In genomic region chr11:64448599-64449380, GRCh38 we compare ENCODE assay signal across 8 cellular contexts.
DNase-seq lines count a peak whose midpoint lies in the region; ATAC-seq, FAIRE-seq and TF ChIP-seq lines count a peak whose summit lies in the region.

No MANE protein-coding gene starts in this region.

- H3K4me1 ChIP-seq in mammary epithelial cell (ENCODE audit: insufficient read depth, low read length): peaks cover 13% of the 10 kb centered on the region
- peaks cover 0 to 10% of the 10 kb centered on the region in 2 donors for H3K4me1 ChIP-seq in small intestine (ENCODE audit: control insufficient read depth in 2 of 2, insufficient read depth in 1 of 2, low read depth in 1 of 2, low read length in 1 of 2)

- FAIRE-seq in small intestine (lab: Jason Lieb, UNC): no peak

- TF ChIP-seq CTCF in WI38 (IDR thresholded peaks at IDR 0.05; ENCODE audit: low read depth, low read length): peak; percentile 86
- peak; percentile 60 to 91 for TF ChIP-seq CTCF in mammary epithelial cell (conservative IDR thresholded peaks at IDR 0.05 in 1 of 2, IDR thresholded peaks at IDR 0.05 in 1 of 2; ENCODE audit: extremely low read depth in 1 of 2, insufficient read depth in 1 of 2, low read depth in 1 of 2, low read length in 2 of 2)

- BruUV-seq in mammary epithelial cell (replicated peaks; lab: Mats Ljungman, UMichigan): no TSS peak

- H3K36me3 ChIP-seq in mammary epithelial cell (ENCODE audit: insufficient read depth, low read length) (no peaks in the 10 kb centered on the region), small intestine (ENCODE audit: control insufficient read depth in 2 of 2, insufficient read depth in 2 of 2, low read length in 2 of 2) (no peaks in the 10 kb centered on the region)

- peak overlapping the region; percentile 74 for H3K4me2 ChIP-seq in mammary epithelial cell (ENCODE audit: insufficient read depth, low read depth, low read length)

- H3K4me3 ChIP-seq in WI38 (ENCODE audit: low read depth, low read length) (no peak overlapping the region; the same call in 1 of the 2 replicates), mammary epithelial cell (replicated peaks in 1 of 3; ENCODE audit: insufficient read depth in 1 of 3, low read depth in 2 of 3, low read length in 3 of 3) (peak overlapping the region in 1 of 3 experiments; percentile 36), small intestine (ENCODE audit: low read depth in 1 of 2, low read length in 2 of 2) (peak overlapping the region in 1 of 2 donors; percentile 0)

- H3K79me2 ChIP-seq in mammary epithelial cell (ENCODE audit: insufficient read depth, low read length): no peaks in the 10 kb centered on the region

- CTCF ChIA-PET in mammary epithelial cell (lab: Charles Lee; ENCODE audit: low non-redundant PET): interaction anchor here (0.5 to 1.6 kb wide), 5 partner anchors 13 to 211 kb away, joined by 4 to 10 read pairs (median 5); no protein-coding TSS in a partner anchor

- peak overlapping the region; percentile 76 for H2AFZ ChIP-seq in mammary epithelial cell (ENCODE audit: low read depth, low read length)

- intact Hi-C loops in mammary epithelial cell (cut with micrococcal nuclease): loop anchor here (1.0 to 2.0 kb wide), 4 partner anchors 40 to 240 kb away; partner anchors contain the start of gene PRDX5

- DNase-seq in AG20443 (ENCODE audit: low spot score) (peak; percentile 93), NCI-H2171 (lab: John Stamatoyannopoulos, UW) (peak; percentile 66), mammary epithelial cell (peak; percentile 62), iPS-NIHi7 (ENCODE audit: extremely low spot score) (peak; percentile 91), small intestine (peak; percentile 67)

- in situ Hi-C loops in mammary epithelial cell (cut with MboI; ENCODE audit: low sequenced_read_pairs in 2 of 2): no loop called here

- ATAC-seq in GM21737 (IDR thresholded peaks at IDR 0.05; ENCODE audit: unreplicated experiment): peak; percentile 59
- no peak for ATAC-seq in GM18873 (IDR thresholded peaks at IDR 0.05; ENCODE audit: low FRiP score, unreplicated experiment)

- dilution Hi-C loops in mammary epithelial cell (cut with HindIII; ENCODE audit: low sequenced_read_pairs): loop anchor here (5.0 kb wide), 1 partner anchor 94 kb away; no protein-coding TSS in a partner anchor

- no peak overlapping the region for H3K27ac ChIP-seq in mammary epithelial cell (ENCODE audit: insufficient read depth, low read depth, low read length)
- peak overlapping the region in 1 of 2 donors; percentile 28 for H3K27ac ChIP-seq in small intestine (ENCODE audit: low read depth in 1 of 2, low read length in 1 of 2)

- H3K27me3 ChIP-seq in mammary epithelial cell (ENCODE audit: insufficient read depth, low read length) (no peaks in the 10 kb centered on the region), small intestine (ENCODE audit: control insufficient read depth in 2 of 2, insufficient read depth in 2 of 2, low read length in 2 of 2) (no peaks in the 10 kb centered on the region)

- WGBS in mammary epithelial cell (ENCODE audit: low coverage, missing lambda C conversion rate): 4% methylated on average over 20 of the region's 37 CpGs
- WGBS in small intestine, 3 donors: 2% methylated on average over 36 to 37 of the region's 37 CpGs

- no peak overlapping the region for H3K9ac ChIP-seq in mammary epithelial cell (ENCODE audit: insufficient read depth, low read length)

- H4K20me1 ChIP-seq in mammary epithelial cell (ENCODE audit: insufficient read depth, low read length): no peaks in the 10 kb centered on the region

- H3K9me3 ChIP-seq in mammary epithelial cell (replicated peaks; ENCODE audit: insufficient read depth, low read length) (no peaks in the 10 kb centered on the region), small intestine (ENCODE audit: control insufficient read depth, low read depth) (no peaks in the 10 kb centered on the region)
